9 cellular contexts compared by ENCODE assay signal in the genomic region with DNA sequence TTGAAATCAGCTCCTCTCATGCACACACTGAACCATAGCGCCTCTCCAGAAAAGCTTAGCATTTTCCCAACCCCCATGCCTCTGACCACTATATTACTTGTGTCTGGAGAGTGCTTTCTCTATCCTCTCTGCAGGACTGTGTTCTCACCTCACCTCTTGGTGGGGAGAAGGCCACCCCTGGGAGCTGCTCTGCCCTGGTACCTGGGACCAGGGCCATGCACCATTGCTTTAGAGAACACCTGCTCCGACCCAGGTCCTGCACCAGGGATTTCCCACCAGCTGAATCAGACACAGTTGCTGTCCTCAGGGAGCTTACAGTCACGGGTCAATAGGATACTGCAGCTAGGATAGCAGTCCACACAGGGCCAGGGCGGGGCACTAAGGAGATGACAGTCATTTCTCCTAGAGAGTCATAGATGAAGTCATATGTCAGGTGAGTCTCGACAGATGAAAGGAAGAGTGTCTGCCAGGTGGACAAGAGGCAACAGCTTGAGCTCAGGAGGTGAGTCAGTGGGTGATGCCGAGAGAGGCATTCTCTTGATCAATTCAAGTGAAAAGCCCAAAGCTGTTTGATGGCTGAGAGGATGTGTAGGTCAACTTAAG. TPM values are rescaled to one million over a fixed set of nuclear protein-coding genes. Genes with fewer than 3 reads are reported as not detected.
DNase-seq lines count a peak whose midpoint lies in the region; ATAC-seq and TF ChIP-seq lines count a peak whose summit lies in the region.
"Had no signal": no experiment of that assay in that cellular context is flagged by ENCODE, and none has a peak within 500 bp of the region (broad histone marks: within the 10 kb centered on the region; RNA-seq: fewer than 3 reads in every experiment).

No MANE protein-coding gene starts in this region.

- H3K23ac ChIP-seq in H9 (ENCODE audit: insufficient read length, low read depth, low read length): no peak overlapping the region

- no peaks in the 10 kb centered on the region for H3K9me2 ChIP-seq in GM23248 (ENCODE audit: insufficient read depth)

- no peak overlapping the region for H3K27ac ChIP-seq in H9 (ENCODE audit: insufficient read length, low read depth, low read length)
- no peak overlapping the region for H3K27ac ChIP-seq in lower lobe of right lung
- no peak overlapping the region for H3K27ac ChIP-seq in stomach
- H3K27ac ChIP-seq in left ventricle myocardium inferior (replicated peaks): no peak overlapping the region
- no peak overlapping the region for H3K27ac ChIP-seq in GM23248

- H3K4me1 ChIP-seq in H9 (ENCODE audit: insufficient read depth, low read length): no peaks in the 10 kb centered on the region
- H3K4me1 ChIP-seq in lower lobe of right lung: peaks cover 26% of the 10 kb centered on the region
- peaks cover 30 to 37% (median 34%) of the 10 kb centered on the region in 4 donors for H3K4me1 ChIP-seq in stomach
- H3K4me1 ChIP-seq in left ventricle myocardium inferior: peaks cover 46% of the 10 kb centered on the region
- peaks cover 10% of the 10 kb centered on the region; the same call in 1 of the 2 replicates for H3K4me1 ChIP-seq in GM23248 (ENCODE audit: insufficient read depth)

- H3F3A ChIP-seq in GM23248 (ENCODE audit: insufficient read depth): no peaks in the 10 kb centered on the region

- H3K9me3 ChIP-seq in H9 (ENCODE audit: control insufficient read depth, low read depth, low read length) (no peaks in the 10 kb centered on the region), lower lobe of right lung (peaks cover 4% of the 10 kb centered on the region), stomach (peaks cover 0 to 14% (median 8%) of the 10 kb centered on the region in 4 donors), left ventricle myocardium inferior (replicated peaks) (peaks cover 18% of the 10 kb centered on the region), GM23248 (ENCODE audit: low read depth) (no peaks in the 10 kb centered on the region)

- peaks cover 4% of the 10 kb centered on the region for H3K79me1 ChIP-seq in H9 (ENCODE audit: insufficient read depth, low read depth, low read length, poor library complexity, severe bottlenecking)

- H3K4me3 ChIP-seq in lower lobe of right lung: peak overlapping the region; percentile 98
- H3K4me3 ChIP-seq in stomach: peak overlapping the region in 1 of 4 donors; percentile 100
- no peak overlapping the region for H3K4me3 ChIP-seq in left ventricle myocardium inferior
- no peak overlapping the region for H3K4me3 ChIP-seq in GM23248

- no peak for ATAC-seq in lower lobe of right lung

- H3K4me3 Mint-ChIP-seq in Calu3 (ENCODE audit: low read depth, unreplicated experiment): peak overlapping the region; percentile 95
- peak overlapping the region; percentile 41 to 98 for H3K4me3 Mint-ChIP-seq in H9
- peak overlapping the region; percentile 97 for H3K4me3 Mint-ChIP-seq in activated CD4-positive, alpha-beta memory T cell treated with anti-CD3 and anti-CD28 coated beads for 36 hours

- H3T11ph ChIP-seq in H9 (ENCODE audit: low read length): no peak overlapping the region

- H3K4me1 Mint-ChIP-seq in Calu3 (ENCODE audit: low read depth, unreplicated experiment) (peaks cover 28% of the 10 kb centered on the region), H9 (peaks cover 26 to 33% of the 10 kb centered on the region in 2 experiments)
- peaks cover 28% of the 10 kb centered on the region for H3K4me1 Mint-ChIP-seq in activated CD4-positive, alpha-beta memory T cell treated with anti-CD3 and anti-CD28 coated beads for 36 hours (ENCODE audit: low read depth)

- H3K18ac ChIP-seq in H9 (ENCODE audit: insufficient read length, low read depth, low read length): no peak overlapping the region

- H3K9ac ChIP-seq in H9 (ENCODE audit: extremely low read depth, insufficient read length, low read length) (no peak overlapping the region), GM23248 (no peak overlapping the region)

- peak; percentile 6 for DNase-seq in Calu3
- DNase-seq in H9: no peak
- peak; percentile 51 for DNase-seq in activated CD4-positive, alpha-beta memory T cell treated with anti-CD3 and anti-CD28 coated beads for 36 hours
- DNase-seq in lower lobe of right lung: no peak
- DNase-seq in stomach: no peak
- no peak for DNase-seq in left ventricle myocardium inferior
- DNase-seq in GM10248 (ENCODE audit: extremely low spot score): no peak
- no peak for DNase-seq in GM23248

- BruUV-seq in Calu3 (replicated peaks; lab: Mats Ljungman, UMichigan): TSS peak; percentile 45

- intact Hi-C loops in Calu3 (cut with micrococcal nuclease; ENCODE audit: unreplicated experiment): no loop called here
- intact Hi-C loops in activated CD4-positive, alpha-beta memory T cell treated with anti-CD3 and anti-CD28 coated beads for 36 hours (cut with micrococcal nuclease): loop anchor here (1.0 to 2.0 kb wide), 6 partner anchors 25 to 989 kb away; a partner anchor contains a TSS
- intact Hi-C loops in lower lobe of right lung (cut with DNase I): loop anchor here (10.0 kb wide), 1 partner anchor 59 kb away; no protein-coding TSS in a partner anchor
- intact Hi-C loops in stomach (cut with DNase I; ENCODE audit: low total_unique reads): loop anchor here (2.0 to 5.0 kb wide), 2 partner anchors 29 to 61 kb away; no protein-coding TSS in a partner anchor
- intact Hi-C loops in left ventricle myocardium inferior (cut with micrococcal nuclease): loop anchor here (5.0 kb wide), 1 partner anchor 61 kb away; no protein-coding TSS in a partner anchor

- H2BK12ac ChIP-seq in H9 (ENCODE audit: insufficient read length, low read depth, low read length): no peak overlapping the region

- TF ChIP-seq POLR2A in stomach (IDR thresholded peaks at IDR 0.05): no peak

- no peaks in the 10 kb centered on the region for H4K20me1 ChIP-seq in H9 (ENCODE audit: control insufficient read depth, insufficient read depth, insufficient read length)
- no peaks in the 10 kb centered on the region for H4K20me1 ChIP-seq in GM23248 (ENCODE audit: insufficient read depth)

- H3K14ac ChIP-seq in H9 (ENCODE audit: insufficient read depth, low read length): no peak overlapping the region

- TF ChIP-seq CTCF in Calu3 (IDR thresholded peaks at IDR 0.05; ENCODE audit: unreplicated experiment) (no peak), H9 (conservative IDR thresholded peaks at IDR 0.05) (no peak), lower lobe of right lung (IDR thresholded peaks at IDR 0.05) (no peak), stomach (IDR thresholded peaks at IDR 0.05) (no peak), left ventricle myocardium inferior (IDR thresholded peaks at IDR 0.05; ENCODE audit: borderline replicate concordance) (no peak), GM10248 (IDR thresholded peaks at IDR 0.05; ENCODE audit: control extremely low read depth, extremely low read depth, low read depth, missing control alignments) (no peak)

- H2BK120ac ChIP-seq in H9 (ENCODE audit: low read depth, low read length, poor library complexity, severe bottlenecking): no peak overlapping the region

- H2BK5ac ChIP-seq in H9 (ENCODE audit: insufficient read length, low read length): no peak overlapping the region

- H3K56ac ChIP-seq in H9 (ENCODE audit: insufficient read length, low read depth, low read length): no peak overlapping the region

- H2AK5ac ChIP-seq in H9 (ENCODE audit: insufficient read length, low read length): no peak overlapping the region

- H3K27ac Mint-ChIP-seq in Calu3 (ENCODE audit: unreplicated experiment) (peak overlapping the region; percentile 65), H9 (peak overlapping the region in 1 of 3 experiments; percentile 16; a peak in 1 of 7 replicates)
- H3K27ac Mint-ChIP-seq in activated CD4-positive, alpha-beta memory T cell treated with anti-CD3 and anti-CD28 coated beads for 36 hours: no peak overlapping the region

- no peak overlapping the region for H2BK20ac ChIP-seq in H9 (ENCODE audit: low read depth, low read length, poor library complexity, severe bottlenecking)

- no peak overlapping the region for H3K4me2 ChIP-seq in H9 (ENCODE audit: insufficient read depth, insufficient read length, low read length)
- no peak overlapping the region for H3K4me2 ChIP-seq in GM23248 (ENCODE audit: unreplicated experiment)

- no peak for TF ChIP-seq EP300 in stomach (IDR thresholded peaks at IDR 0.05)

- H3K9me3 Mint-ChIP-seq in Calu3 (ENCODE audit: low read depth, unreplicated experiment) (no peaks in the 10 kb centered on the region), H9 (peaks cover 6 to 10% of the 10 kb centered on the region in 2 experiments)
- peaks cover 4% of the 10 kb centered on the region for H3K9me3 Mint-ChIP-seq in activated CD4-positive, alpha-beta memory T cell treated with anti-CD3 and anti-CD28 coated beads for 36 hours

- no peak overlapping the region for H4K5ac ChIP-seq in H9 (ENCODE audit: insufficient read length, low read depth, low read length)

- H3K27me3 ChIP-seq in H9 (ENCODE audit: insufficient read depth, low read length): no peaks in the 10 kb centered on the region
- H3K27me3 ChIP-seq in lower lobe of right lung (ENCODE audit: low read depth): no peaks in the 10 kb centered on the region
- H3K27me3 ChIP-seq in stomach: no peaks in the 10 kb centered on the region
- H3K27me3 ChIP-seq in left ventricle myocardium inferior (ENCODE audit: low read depth): no peaks in the 10 kb centered on the region
- no peaks in the 10 kb centered on the region for H3K27me3 ChIP-seq in GM23248 (replicated peaks; ENCODE audit: insufficient read depth)
- H3K27me3 ChIP-seq: brain microvascular endothelial cell had no signal

- H3K79me2 ChIP-seq in H9 (ENCODE audit: insufficient read depth, low read length): peaks cover 8% of the 10 kb centered on the region; the same call in 1 of the 2 replicates
- peaks cover 41% of the 10 kb centered on the region for H3K79me2 ChIP-seq in GM23248 (ENCODE audit: insufficient read depth)

- no peak overlapping the region for H4K8ac ChIP-seq in H9 (replicated peaks; ENCODE audit: insufficient read length, low read depth, low read length)

- H3K36me3 Mint-ChIP-seq in Calu3 (ENCODE audit: insufficient read depth, unreplicated experiment) (peaks cover 19% of the 10 kb centered on the region), H9 (ENCODE audit: insufficient read depth in 1 of 3, low read depth in 3 of 3) (peaks cover 2 to 10% (median 7%) of the 10 kb centered on the region in 3 experiments; a peak in 5 of 7 replicates)
- peaks cover 4% of the 10 kb centered on the region for H3K36me3 Mint-ChIP-seq in activated CD4-positive, alpha-beta memory T cell treated with anti-CD3 and anti-CD28 coated beads for 36 hours

- H3K36me3 ChIP-seq in lower lobe of right lung (no peaks in the 10 kb centered on the region), stomach (no peaks in the 10 kb centered on the region), left ventricle myocardium inferior (no peaks in the 10 kb centered on the region), GM23248 (ENCODE audit: low read depth) (no peaks in the 10 kb centered on the region)
- H3K36me3 ChIP-seq: brain microvascular endothelial cell had no signal

- in situ Hi-C loops in GM23248 (cut with MboI): no loop called here

- H2AFZ ChIP-seq in H9 (ENCODE audit: low read length): no peak overlapping the region
- no peak overlapping the region for H2AFZ ChIP-seq in GM23248

- WGBS in H9 (ENCODE audit: extremely low coverage, insufficient read length, low lambda C conversion rate): no CpG with 5 or more reads among the region's 6 CpGs
- WGBS in stomach, 5 donors: 56 to 67% (median 60%) methylated on average over 5 to 6 of the region's 6 CpGs
- whole genome bisulfite sequencing in GM23248 (ENCODE audit: low coverage in 1 of 2, low lambda C conversion rate in 2 of 2, missing lambda C conversion rate in 2 of 2), 2 experiments: 59 to 64% methylated on average over 6 of the region's 6 CpGs

- CTCF ChIA-PET in Calu3 (lab: Charles Lee) (interaction anchor here (2.0 kb wide), 1 partner anchor 60 kb away, joined by 5 read pairs; no protein-coding TSS in a partner anchor), GM10248 (lab: Yijun Ruan, JAX) (interaction anchor here (0.9 to 3.7 kb wide), 15 partner anchors 9 to 196 kb away, joined by 3 to 88 read pairs (median 5); no protein-coding TSS in a partner anchor)
- CTCF ChIA-PET in activated CD4-positive, alpha-beta memory T cell treated with anti-CD3 and anti-CD28 coated beads for 36 hours (lab: Charles Lee): interaction anchor here (0.5 to 3.2 kb wide), 12 partner anchors 9 to 297 kb away, joined by 3 to 70 read pairs (median 6); no protein-coding TSS in a partner anchor

- POLR2A ChIA-PET in activated CD4-positive, alpha-beta memory T cell treated with anti-CD3 and anti-CD28 coated beads for 36 hours (lab: Charles Lee): interaction anchor here (0.7 to 1.4 kb wide), 2 partner anchors 26 to 63 kb away, joined by 3 to 6 read pairs; no protein-coding TSS in a partner anchor
- POLR2A ChIA-PET in GM10248 (lab: Yijun Ruan, JAX): no interaction called here

- H2BK15ac ChIP-seq in H9 (ENCODE audit: low read depth, low read length): no peak overlapping the region

- peaks cover 3% of the 10 kb centered on the region for H3K23me2 ChIP-seq in H9 (ENCODE audit: insufficient read length, low read depth, low read length, poor library complexity, severe bottlenecking)

- no peak overlapping the region for H3K4ac ChIP-seq in H9 (ENCODE audit: low read depth, low read length)

- H4K91ac ChIP-seq in H9 (ENCODE audit: insufficient read length, low read depth, low read length): no peak overlapping the region

- no peaks in the 10 kb centered on the region for H3K27me3 Mint-ChIP-seq in Calu3 (ENCODE audit: unreplicated experiment)
- H3K27me3 Mint-ChIP-seq in H9 (ENCODE audit: low read depth): no peaks in the 10 kb centered on the region
- H3K27me3 Mint-ChIP-seq in activated CD4-positive, alpha-beta memory T cell treated with anti-CD3 and anti-CD28 coated beads for 36 hours: peaks cover 10% of the 10 kb centered on the region

RNA-seq across cellular contexts. Expression of a gene that starts 0.6 kb away (rescaled TPM):
- total RNA-seq in Calu3 (2022): 28.6 and 29.9 TPM in 2 replicates
- total RNA-seq in H9 (2021): 22.3 and 24.9 TPM in 2 replicates
- 10 to 100 TPM; 10.6 to 10.8 TPM for total RNA-seq in activated CD4-positive, alpha-beta memory T cell treated with anti-CD3 and anti-CD28 coated beads for 36 hours
- total RNA-seq in lower lobe of right lung: 24.5 TPM
- total RNA-seq in stomach: 10 to 100 TPM; 18.2 to 42.6 (median 20.6) TPM
- polyA plus RNA-seq in stomach: 1 to 10 TPM; 1.4 to 3.6 (median 1.7) TPM
- total RNA-seq in left ventricle myocardium inferior: 26.9 TPM
- 4.6 and 6.4 TPM in 2 replicates for total RNA-seq in GM23248 (2014; rRNA removed; shearing (Covaris generic))
- polyA plus RNA-seq in GM23248 (2016; fragmentation: Nextera tagmentation; extraction: Ambion mirVana): 2.1 and 2.3 TPM in 2 replicates

Comparison
In these comparisons a context has a peak if more than half of its experiments do, and no peak if none do; other contexts are left out.
1. DNase-seq: peak in Calu3 (single experiment) and activated CD4-positive, alpha-beta memory T cell treated with anti-CD3 and anti-CD28 coated beads for 36 hours (single experiment); none in H9 (single experiment), lower lobe of right lung (single experiment), stomach (single experiment), left ventricle myocardium inferior (single experiment), GM10248 (single experiment) and GM23248 (single experiment).
2. Peak in every context shown above with its lines, with median percentiles within 50 percentile points of each other: H3K4me3 Mint-ChIP-seq.